14 cellular contexts compared by ENCODE assay signal in the genomic region with DNA sequence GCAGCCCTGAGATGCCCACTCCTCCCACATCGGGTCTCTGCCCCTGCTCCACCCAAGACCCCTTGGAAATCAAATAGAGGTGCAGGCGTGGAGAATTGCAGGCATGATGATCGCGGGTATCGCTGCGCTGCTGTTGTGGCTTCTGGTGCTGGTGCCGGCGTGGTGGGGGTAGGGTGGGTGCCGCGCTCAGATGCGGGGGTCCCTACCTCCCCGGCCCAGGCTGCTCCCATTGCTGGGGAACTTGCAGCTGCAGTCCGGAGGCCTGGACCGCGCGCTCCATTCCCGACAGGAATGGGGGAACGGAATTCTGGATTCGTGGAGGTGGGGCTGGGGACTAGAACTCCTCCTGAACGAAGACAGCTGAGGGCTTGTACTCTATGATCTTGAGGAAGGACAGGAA. TPM values are rescaled to one million over a fixed set of nuclear protein-coding genes. Genes with fewer than 3 reads are reported as not detected.
DNase-seq lines count a peak whose midpoint lies in the region; ATAC-seq and TF ChIP-seq lines count a peak whose summit lies in the region.
"Had no signal": no experiment of that assay in that cellular context is flagged by ENCODE, and none has a peak within 500 bp of the region (broad histone marks: within the 10 kb centered on the region; RNA-seq: fewer than 3 reads in every experiment).

No MANE protein-coding gene starts in this region.

- peaks cover 0 to 45% (median 0%) of the 10 kb centered on the region in 7 donors for H3K27me3 ChIP-seq in spleen (replicated peaks in 1 of 7)
- H3K27me3 ChIP-seq: Peyer's patch had no signal

- peaks cover 0 to 18% (median 4%) of the 10 kb centered on the region in 6 donors for H3K4me1 ChIP-seq in spleen
- H3K4me1 ChIP-seq: left lung, psoas muscle had no signal

- no peak for DNase-seq in activated naive CD4-positive, alpha-beta T cell treated with anti-CD3 and anti-CD28 coated beads for 36 hours
- no peak for DNase-seq in activated naive CD4-positive, alpha-beta T cell treated with anti-CD3 and anti-CD28 coated beads, Interleukin-2, amount 50 U/mL, for 72 hours (ENCODE audit: low spot score in 2 of 2)
- DNase-seq in activated T-helper 1 cell treated with anti-CD3 and anti-CD28 coated beads, Interleukin-12 subunit alpha, Interleukin-12 subunit beta, Interleukin-2, Interleukin-4 antibody, amounts not matched to agents 30 ng/mL and 10 ng/mL and 1 ng/mL, durations not matched to agents 14 hours and 24 hours and 36 hours (ENCODE audit: low spot score), result no peak
- DNase-seq in mesothelial cell of epicardium (ENCODE audit: low spot score in 2 of 2, unreplicated experiment in 2 of 2) (no peak), type B pancreatic cell (ENCODE audit: extremely low spot score, unreplicated experiment) (no peak), putamen (ENCODE audit: low spot score) (no peak), LoVo (ENCODE audit: low spot score) (no peak), spleen (no peak)
- DNase-seq: cerebellar nuclear complex, GDM1, GOT3 had no signal

- no peak for ATAC-seq in activated naive CD4-positive, alpha-beta T cell treated with anti-CD3 and anti-CD28 coated beads, Interleukin-2, amount 50 U/mL, for 72 hours

- H3K36me3 Mint-ChIP-seq in activated naive CD4-positive, alpha-beta T cell treated with anti-CD3 and anti-CD28 coated beads for 36 hours (ENCODE audit: low read depth), result no peaks in the 10 kb centered on the region
- H3K36me3 Mint-ChIP-seq in activated naive CD4-positive, alpha-beta T cell treated with anti-CD3 and anti-CD28 coated beads, Interleukin-2, amount 50 U/mL, for 72 hours, result no peaks in the 10 kb centered on the region
- H3K36me3 Mint-ChIP-seq in activated T-helper 1 cell treated with anti-CD3 and anti-CD28 coated beads, Interleukin-12 subunit alpha, Interleukin-12 subunit beta, Interleukin-2, Interleukin-4 antibody, amounts not matched to agents 30 ng/mL and 10 ng/mL and 1 ng/mL, durations not matched to agents 14 hours and 24 hours and 36 hours (ENCODE audit: low read depth), result no peaks in the 10 kb centered on the region
- H3K36me3 Mint-ChIP-seq in mesothelial cell of epicardium (no peaks in the 10 kb centered on the region), type B pancreatic cell (no peaks in the 10 kb centered on the region)

- CTCF ChIA-PET in activated naive CD4-positive, alpha-beta T cell treated with anti-CD3 and anti-CD28 coated beads for 36 hours (lab: Charles Lee), result no interaction called here

- no peak overlapping the region for H3K27ac Mint-ChIP-seq in activated naive CD4-positive, alpha-beta T cell treated with anti-CD3 and anti-CD28 coated beads for 36 hours
- peak overlapping the region in 1 of 2 donors; percentile 88 for H3K27ac Mint-ChIP-seq in activated naive CD4-positive, alpha-beta T cell treated with anti-CD3 and anti-CD28 coated beads, Interleukin-2, amount 50 U/mL, for 72 hours
- no peak overlapping the region for H3K27ac Mint-ChIP-seq in activated T-helper 1 cell treated with anti-CD3 and anti-CD28 coated beads, Interleukin-12 subunit alpha, Interleukin-12 subunit beta, Interleukin-2, Interleukin-4 antibody, amounts not matched to agents 30 ng/mL and 10 ng/mL and 1 ng/mL, durations not matched to agents 14 hours and 24 hours and 36 hours
- H3K27ac Mint-ChIP-seq in mesothelial cell of epicardium, result no peak overlapping the region
- peak overlapping the region; percentile 58 for H3K27ac Mint-ChIP-seq in type B pancreatic cell

- peaks cover 4% of the 10 kb centered on the region for H3K4me1 Mint-ChIP-seq in activated naive CD4-positive, alpha-beta T cell treated with anti-CD3 and anti-CD28 coated beads for 36 hours (ENCODE audit: low read depth)
- peaks cover 5% of the 10 kb centered on the region for H3K4me1 Mint-ChIP-seq in activated T-helper 1 cell treated with anti-CD3 and anti-CD28 coated beads, Interleukin-12 subunit alpha, Interleukin-12 subunit beta, Interleukin-2, Interleukin-4 antibody, amounts not matched to agents 30 ng/mL and 10 ng/mL and 1 ng/mL, durations not matched to agents 14 hours and 24 hours and 36 hours (ENCODE audit: low read depth)
- H3K4me1 Mint-ChIP-seq in mesothelial cell of epicardium (peaks cover 14% of the 10 kb centered on the region), type B pancreatic cell (ENCODE audit: unreplicated experiment) (no peaks in the 10 kb centered on the region)

- 81 to 89% (median 85%) methylated on average over 13 to 20 of the region's 20 CpGs for WGBS in spleen, 5 donors

- TF ChIP-seq CTCF in mesothelial cell of epicardium (IDR thresholded peaks at IDR 0.05; ENCODE audit: unreplicated experiment) (no peak), type B pancreatic cell (conservative IDR thresholded peaks at IDR 0.05) (no peak), spleen (IDR thresholded peaks at IDR 0.05 in 8 of 11, conservative IDR thresholded peaks at IDR 0.05 in 3 of 11) (no peak)

- peak overlapping the region; percentile 89 for H3K4me3 Mint-ChIP-seq in activated naive CD4-positive, alpha-beta T cell treated with anti-CD3 and anti-CD28 coated beads for 36 hours
- H3K4me3 Mint-ChIP-seq in activated T-helper 1 cell treated with anti-CD3 and anti-CD28 coated beads, Interleukin-12 subunit alpha, Interleukin-12 subunit beta, Interleukin-2, Interleukin-4 antibody, amounts not matched to agents 30 ng/mL and 10 ng/mL and 1 ng/mL, durations not matched to agents 14 hours and 24 hours and 36 hours, result peak overlapping the region; percentile 66
- H3K4me3 Mint-ChIP-seq in mesothelial cell of epicardium (peak overlapping the region; percentile 82), type B pancreatic cell (peak overlapping the region; percentile 59)

- no peaks in the 10 kb centered on the region for H3K9me3 ChIP-seq in spleen
- H3K9me3 ChIP-seq: left lung, Peyer's patch, psoas muscle had no signal

- H3K9me3 Mint-ChIP-seq in activated naive CD4-positive, alpha-beta T cell treated with anti-CD3 and anti-CD28 coated beads for 36 hours, result no peaks in the 10 kb centered on the region
- H3K9me3 Mint-ChIP-seq in activated naive CD4-positive, alpha-beta T cell treated with anti-CD3 and anti-CD28 coated beads, Interleukin-2, amount 50 U/mL, for 72 hours, result no peaks in the 10 kb centered on the region
- H3K9me3 Mint-ChIP-seq in activated T-helper 1 cell treated with anti-CD3 and anti-CD28 coated beads, Interleukin-12 subunit alpha, Interleukin-12 subunit beta, Interleukin-2, Interleukin-4 antibody, amounts not matched to agents 30 ng/mL and 10 ng/mL and 1 ng/mL, durations not matched to agents 14 hours and 24 hours and 36 hours, result no peaks in the 10 kb centered on the region
- H3K9me3 Mint-ChIP-seq in mesothelial cell of epicardium (no peaks in the 10 kb centered on the region), type B pancreatic cell (no peaks in the 10 kb centered on the region)

- no peaks in the 10 kb centered on the region for H3K36me3 ChIP-seq in spleen
- H3K36me3 ChIP-seq: left lung, Peyer's patch had no signal

- intact Hi-C loops in activated naive CD4-positive, alpha-beta T cell treated with anti-CD3 and anti-CD28 coated beads for 36 hours (cut with micrococcal nuclease), result no loop called here
- intact Hi-C loops in activated T-helper 1 cell treated with anti-CD3 and anti-CD28 coated beads, Interleukin-12 subunit alpha, Interleukin-12 subunit beta, Interleukin-2, Interleukin-4 antibody, amounts not matched to agents 30 ng/mL and 10 ng/mL and 1 ng/mL, durations not matched to agents 14 hours and 24 hours and 36 hours (cut with micrococcal nuclease), result no loop called here
- intact Hi-C loops in spleen (cut with DNase I; ENCODE audit: low total_unique reads), result no loop called here

- H3K27me3 Mint-ChIP-seq in activated naive CD4-positive, alpha-beta T cell treated with anti-CD3 and anti-CD28 coated beads for 36 hours (ENCODE audit: low read depth), result no peaks in the 10 kb centered on the region
- peaks cover 36% of the 10 kb centered on the region for H3K27me3 Mint-ChIP-seq in activated T-helper 1 cell treated with anti-CD3 and anti-CD28 coated beads, Interleukin-12 subunit alpha, Interleukin-12 subunit beta, Interleukin-2, Interleukin-4 antibody, amounts not matched to agents 30 ng/mL and 10 ng/mL and 1 ng/mL, durations not matched to agents 14 hours and 24 hours and 36 hours (ENCODE audit: insufficient read depth)
- H3K27me3 Mint-ChIP-seq in mesothelial cell of epicardium (ENCODE audit: low read depth) (peaks cover 2% of the 10 kb centered on the region), type B pancreatic cell (peaks cover 35% of the 10 kb centered on the region)

- no peak overlapping the region for H3K27ac ChIP-seq in spleen

- H3K4me3 ChIP-seq in spleen, result no peak overlapping the region

- TF ChIP-seq POLR2A in spleen (IDR thresholded peaks at IDR 0.05), result no peak

RNA-seq across cellular contexts. Expression of a gene that starts 20.4 kb away (rescaled TPM):
- total RNA-seq in activated naive CD4-positive, alpha-beta T cell treated with anti-CD3 and anti-CD28 coated beads for 36 hours, result not detected
- total RNA-seq in activated naive CD4-positive, alpha-beta T cell treated with anti-CD3 and anti-CD28 coated beads, Interleukin-2, amount 50 U/mL, for 72 hours, result not detected
- total RNA-seq in activated T-helper 1 cell treated with anti-CD3 and anti-CD28 coated beads, Interleukin-12 subunit alpha, Interleukin-12 subunit beta, Interleukin-2, Interleukin-4 antibody, amounts not matched to agents 30 ng/mL and 10 ng/mL and 1 ng/mL, durations not matched to agents 14 hours and 24 hours and 36 hours, result not detected in 2 replicates
- total RNA-seq in mesothelial cell of epicardium (not detected in 3 replicates), type B pancreatic cell (ENCODE audit: low replicate concordance) (not detected in 2 replicates), spleen (not detected)
- polyA plus RNA-seq in spleen, result not detected
- total RNA-seq: Peyer's patch, psoas muscle had no signal
- polyA plus RNA-seq: psoas muscle had no signal

RNA-seq across cellular contexts. Expression of a gene that starts 46.4 kb away (rescaled TPM):
- total RNA-seq in activated naive CD4-positive, alpha-beta T cell treated with anti-CD3 and anti-CD28 coated beads for 36 hours, result not detected
- total RNA-seq in activated naive CD4-positive, alpha-beta T cell treated with anti-CD3 and anti-CD28 coated beads, Interleukin-2, amount 50 U/mL, for 72 hours, result not detected
- not detected in 2 replicates for total RNA-seq in activated T-helper 1 cell treated with anti-CD3 and anti-CD28 coated beads, Interleukin-12 subunit alpha, Interleukin-12 subunit beta, Interleukin-2, Interleukin-4 antibody, amounts not matched to agents 30 ng/mL and 10 ng/mL and 1 ng/mL, durations not matched to agents 14 hours and 24 hours and 36 hours
- total RNA-seq in mesothelial cell of epicardium, result not detected in 3 replicates
- total RNA-seq in type B pancreatic cell (ENCODE audit: low replicate concordance), result not detected in 2 replicates
- total RNA-seq in spleen, result not detected
- polyA plus RNA-seq in spleen, result not detected
- total RNA-seq: left lung, Peyer's patch, psoas muscle had no signal
- polyA plus RNA-seq: psoas muscle had no signal

RNA-seq across cellular contexts. Expression of a gene that starts 58.4 kb away (rescaled TPM):
- total RNA-seq in activated naive CD4-positive, alpha-beta T cell treated with anti-CD3 and anti-CD28 coated beads for 36 hours, result 1 to 10 TPM in 1 of 2 experiments, under 1 TPM in 1; 0.79 to 1.9 TPM
- 1 to 10 TPM in 1 of 2 donors, under 1 TPM in 1; 0.91 to 2.0 TPM for total RNA-seq in activated naive CD4-positive, alpha-beta T cell treated with anti-CD3 and anti-CD28 coated beads, Interleukin-2, amount 50 U/mL, for 72 hours
- total RNA-seq in activated T-helper 1 cell treated with anti-CD3 and anti-CD28 coated beads, Interleukin-12 subunit alpha, Interleukin-12 subunit beta, Interleukin-2, Interleukin-4 antibody, amounts not matched to agents 30 ng/mL and 10 ng/mL and 1 ng/mL, durations not matched to agents 14 hours and 24 hours and 36 hours, result 0.60 and 0.73 TPM in 2 replicates
- 12.8 to 15.5 TPM (median 13.2 TPM) in 3 replicates for total RNA-seq in mesothelial cell of epicardium
- total RNA-seq in type B pancreatic cell (ENCODE audit: low replicate concordance), result 33.1 and 121 TPM in 2 replicates
- total RNA-seq in spleen, result 10 to 100 TPM in 4 of 7 donors, 1 to 10 TPM in 3; 3.8 to 22.4 (median 10.4) TPM
- polyA plus RNA-seq in spleen, result under 1 TPM; 0.62 to 0.93 (median 0.83) TPM
